In the genomic region with DNA sequence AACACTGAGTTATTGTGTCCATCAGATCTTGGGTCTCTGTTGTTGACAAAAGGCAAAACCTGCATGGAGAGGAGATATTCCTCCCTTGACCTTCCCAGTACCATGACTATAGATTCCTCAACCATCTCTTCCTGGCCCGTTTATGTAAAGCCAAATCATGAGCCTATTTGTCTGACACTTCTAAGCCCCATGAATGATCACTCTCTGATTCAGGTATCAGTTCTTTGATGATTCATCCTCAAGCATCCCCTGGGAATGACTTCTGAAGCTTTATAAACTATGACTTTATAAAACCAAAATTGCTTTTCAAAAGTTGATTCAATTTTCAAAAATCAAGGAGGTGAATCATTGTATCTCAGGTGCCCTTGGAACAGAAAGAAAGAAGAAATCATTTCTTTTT, we compare ENCODE assay signal across 1 cellular context.
TF ChIP-seq lines count a peak whose summit lies in the region.

No MANE protein-coding gene starts in this region.

TF ChIP-seq in GM23338, 12 proteins besides CTCF, POLR2A, EP300 and RAD21 (continued from another document):
- no peak for TF ChIP-seq ZNF462 (CRISPR knock-in tag; IDR thresholded peaks at IDR 0.05)
- TF ChIP-seq STAT1 (IDR thresholded peaks at IDR 0.05; ENCODE audit: unreplicated experiment) = no peak
- no peak for TF ChIP-seq POLR2AphosphoS5 (IDR thresholded peaks at IDR 0.05; ENCODE audit: low read depth)
- no peak for TF ChIP-seq JUNB (IDR thresholded peaks at IDR 0.05; ENCODE audit: unreplicated experiment)
- no peak for TF ChIP-seq EZH2 (IDR thresholded peaks at IDR 0.05; ENCODE audit: low read depth, unreplicated experiment)
- no peak for TF ChIP-seq ETS1 (IDR thresholded peaks at IDR 0.05)
- TF ChIP-seq ZNF114 (CRISPR knock-in tag; IDR thresholded peaks at IDR 0.05) = no peak
